ENCODE assay signal across 8 cellular contexts in genomic region chr1:25588786-25589185, GRCh38. TPM values are rescaled to one million over a fixed set of nuclear protein-coding genes. Genes with fewer than 3 reads are reported as not detected.
DNase-seq lines count a peak whose midpoint lies in the region; ATAC-seq and TF ChIP-seq lines count a peak whose summit lies in the region.
"Not testable (repeated sequence)": the region's sequence is repeated elsewhere in the genome, so short reads cannot be mapped to it uniquely, and the experiment has no call there.

No MANE protein-coding gene starts in this region.

- H2BK120ac ChIP-seq in H9 (ENCODE audit: low read depth, low read length, poor library complexity, severe bottlenecking): not testable (repeated sequence)
- peak overlapping the region; percentile 1 for H2BK120ac ChIP-seq in mesendoderm (ENCODE audit: low read depth, low read length)

- H3T11ph ChIP-seq in H9 (ENCODE audit: low read length): not testable (repeated sequence)

- H2BK15ac ChIP-seq in H9 (ENCODE audit: low read depth, low read length); mesendoderm (replicated peaks; ENCODE audit: low read depth): not testable (repeated sequence)

- not testable (repeated sequence) for H3K79me1 ChIP-seq in H9 (ENCODE audit: insufficient read depth, low read depth, low read length, poor library complexity, severe bottlenecking); mesendoderm (ENCODE audit: low read length)

- H2BK20ac ChIP-seq in H9 (ENCODE audit: low read depth, low read length, poor library complexity, severe bottlenecking): not testable (repeated sequence)

- DNase-seq in Caco-2; H9; OCI-LY7 (ENCODE audit: low spot score); ascending aorta (ENCODE audit: low spot score in 2 of 2); mesendoderm: not testable (repeated sequence)
- DNase-seq in Right ventricle myocardium inferior (ENCODE audit: missing footprints): peak; percentile 54
- DNase-seq in posterior vena cava (ENCODE audit: low spot score): peak; percentile 58

- BruUV-seq in Caco-2 (replicated peaks; lab: Mats Ljungman, UMichigan); OCI-LY7 (replicated peaks; lab: Mats Ljungman, UMichigan): not testable (repeated sequence)

- not testable (repeated sequence) for H3K4me3 Mint-ChIP-seq in Caco-2 (ENCODE audit: unreplicated experiment)
- peak overlapping the region; percentile 19 to 43; a peak in 2 of 5 replicates for H3K4me3 Mint-ChIP-seq in H9

- not testable (repeated sequence) for H2BK5ac ChIP-seq in H9 (ENCODE audit: insufficient read length, low read length)
- H2BK5ac ChIP-seq in mesendoderm (ENCODE audit: low read length): peak overlapping the region; percentile 59

- H2AFZ ChIP-seq in H9 (ENCODE audit: low read length); OCI-LY7 (ENCODE audit: low read length): not testable (repeated sequence)

- H3K9me3 Mint-ChIP-seq in Caco-2 (ENCODE audit: unreplicated experiment); H9: not testable (repeated sequence)

- TF ChIP-seq CTCF in Caco-2 (IDR thresholded peaks at IDR 0.05; ENCODE audit: insufficient read depth in 1 of 2, low read depth in 1 of 2, low read length in 1 of 2, severe bottlenecking in 1 of 2, unreplicated experiment in 1 of 2); H9 (conservative IDR thresholded peaks at IDR 0.05); OCI-LY7 (conservative IDR thresholded peaks at IDR 0.05; ENCODE audit: low read length); ascending aorta (IDR thresholded peaks at IDR 0.05): not testable (repeated sequence)

- not testable (repeated sequence) for H3K18ac ChIP-seq in H9 (ENCODE audit: insufficient read length, low read depth, low read length); mesendoderm (ENCODE audit: low read length)

- no CpG with 5 or more reads among the region's 13 CpGs for WGBS in H9 (ENCODE audit: extremely low coverage, insufficient read length, low lambda C conversion rate)
- WGBS in HUES64: 92% methylated on average over 13 of the region's 13 CpGs
- WGBS in mesendoderm (ENCODE audit: extremely low coverage, insufficient coverage, low lambda C conversion rate): no CpG with 5 or more reads among the region's 13 CpGs

- not testable (repeated sequence) for H3K23ac ChIP-seq in H9 (ENCODE audit: insufficient read length, low read depth, low read length); mesendoderm (ENCODE audit: low read length)

- H3K4me1 ChIP-seq in Caco-2 (peaks cover 27% of the 10 kb centered on the region), H9 (ENCODE audit: insufficient read depth, low read length) (peaks cover 12% of the 10 kb centered on the region; the same call in 1 of the 2 replicates), HUES64 (ENCODE audit: insufficient read depth, low read length) (peaks cover 23% of the 10 kb centered on the region), OCI-LY7 (ENCODE audit: insufficient read depth, low read length, poor library complexity, severe bottlenecking) (peaks cover 68% of the 10 kb centered on the region), ascending aorta (peaks cover 15 to 27% of the 10 kb centered on the region in 2 donors)
- H3K4me1 ChIP-seq in mesendoderm (ENCODE audit: control insufficient read depth, low read depth, low read length): not testable (repeated sequence)

- not testable (repeated sequence) for H4K20me1 ChIP-seq in H9 (ENCODE audit: control insufficient read depth, insufficient read depth, insufficient read length); OCI-LY7 (ENCODE audit: insufficient read depth, low read length)

- not testable (repeated sequence) for H3K56ac ChIP-seq in H9 (ENCODE audit: insufficient read length, low read depth, low read length); mesendoderm (ENCODE audit: low read length)

- H3K27ac ChIP-seq in H9 (ENCODE audit: insufficient read length, low read depth, low read length); mesendoderm (ENCODE audit: low read depth, low read length): not testable (repeated sequence)
- peak overlapping the region; percentile 79; the same call in 1 of the 2 replicates for H3K27ac ChIP-seq in HUES64 (ENCODE audit: low read depth, low read length)
- H3K27ac ChIP-seq in OCI-LY7 (ENCODE audit: low read depth, low read length, poor library complexity, severe bottlenecking): peak overlapping the region; percentile 82
- H3K27ac ChIP-seq in ascending aorta: peak overlapping the region; percentile 69 to 86

- not testable (repeated sequence) for H4K91ac ChIP-seq in H9 (ENCODE audit: insufficient read length, low read depth, low read length)

- not testable (repeated sequence) for H3K4me3 ChIP-seq in Caco-2 (ENCODE audit: low read depth, low read length); HUES64 (ENCODE audit: low read length); ascending aorta; mesendoderm (ENCODE audit: low read length)
- H3K4me3 ChIP-seq in OCI-LY7 (ENCODE audit: low read depth, low read length, poor library complexity, severe bottlenecking): peak overlapping the region; percentile 64

- H3K4me1 Mint-ChIP-seq in Caco-2 (ENCODE audit: low read depth, unreplicated experiment) (peaks cover 18% of the 10 kb centered on the region), H9 (peaks cover 43 to 46% of the 10 kb centered on the region in 2 experiments)

- H3K27ac Mint-ChIP-seq in Caco-2 (ENCODE audit: unreplicated experiment) (peak overlapping the region; percentile 25), H9 (peak overlapping the region; percentile 64 to 92 (median 73); a peak in 5 of 7 replicates)

- H3K79me2 ChIP-seq in H9 (ENCODE audit: insufficient read depth, low read length); OCI-LY7 (ENCODE audit: insufficient read depth, low read depth, low read length); mesendoderm (ENCODE audit: control insufficient read depth, insufficient read depth, low read length): not testable (repeated sequence)

- CTCF ChIA-PET in Caco-2 (lab: Charles Lee); OCI-LY7 (lab: Charles Lee; ENCODE audit: unreplicated experiment): not testable (repeated sequence)

- POLR2A ChIA-PET in Caco-2 (lab: Charles Lee); OCI-LY7 (lab: Charles Lee): not testable (repeated sequence)

- H2BK12ac ChIP-seq in H9 (ENCODE audit: insufficient read length, low read depth, low read length): not testable (repeated sequence)

- not testable (repeated sequence) for H3K4me2 ChIP-seq in H9 (ENCODE audit: insufficient read depth, insufficient read length, low read length); mesendoderm (ENCODE audit: low read length)
- H3K4me2 ChIP-seq in OCI-LY7 (ENCODE audit: low read length): peak overlapping the region; percentile 64

- not testable (repeated sequence) for H3K27me3 ChIP-seq in Caco-2 (replicated peaks; ENCODE audit: control insufficient read depth, insufficient read depth, low read length); H9 (ENCODE audit: insufficient read depth, low read length); HUES64 (ENCODE audit: insufficient read depth, low read length); ascending aorta; mesendoderm (ENCODE audit: insufficient read depth, low read length, poor library complexity)

- H4K8ac ChIP-seq in H9 (replicated peaks; ENCODE audit: insufficient read length, low read depth, low read length); mesendoderm (ENCODE audit: low read depth, low read length): not testable (repeated sequence)

- not testable (repeated sequence) for H3K4ac ChIP-seq in H9 (ENCODE audit: low read depth, low read length); mesendoderm (ENCODE audit: low read depth, low read length)

- not testable (repeated sequence) for H3K27me3 Mint-ChIP-seq in Caco-2 (ENCODE audit: insufficient read depth, unreplicated experiment); H9 (ENCODE audit: low read depth)

- not testable (repeated sequence) for H3K36me3 Mint-ChIP-seq in Caco-2 (ENCODE audit: insufficient read depth, unreplicated experiment); H9 (ENCODE audit: insufficient read depth in 1 of 3, low read depth in 3 of 3)

- H3K23me2 ChIP-seq in H9 (ENCODE audit: insufficient read length, low read depth, low read length, poor library complexity, severe bottlenecking): not testable (repeated sequence)

- H3K9ac ChIP-seq in H9 (ENCODE audit: extremely low read depth, insufficient read length, low read length); HUES64 (ENCODE audit: low read depth, low read length); mesendoderm (ENCODE audit: low read length): not testable (repeated sequence)

- not testable (repeated sequence) for H3K36me3 ChIP-seq in Caco-2 (ENCODE audit: control insufficient read depth, insufficient read depth, low read length); HUES64 (ENCODE audit: insufficient read depth, low read length); OCI-LY7 (ENCODE audit: insufficient read depth, low read length); ascending aorta; mesendoderm (ENCODE audit: control insufficient read depth, insufficient read depth, low read length)

- not testable (repeated sequence) for H2AK5ac ChIP-seq in H9 (ENCODE audit: insufficient read length, low read length); mesendoderm (ENCODE audit: low read length)

- not testable (repeated sequence) for H4K5ac ChIP-seq in H9 (ENCODE audit: insufficient read length, low read depth, low read length); mesendoderm (ENCODE audit: low read length)

- not testable (repeated sequence) for H3K9me3 ChIP-seq in Caco-2; H9 (ENCODE audit: control insufficient read depth, low read depth, low read length); HUES64 (ENCODE audit: insufficient read depth, low read depth, low read length); OCI-LY7 (ENCODE audit: low read length); ascending aorta

- ATAC-seq in Right ventricle myocardium inferior: not testable (repeated sequence)

- not testable (repeated sequence) for H3K9me2 ChIP-seq in OCI-LY7 (ENCODE audit: insufficient read depth, low read length)

- intact Hi-C loops in Caco-2 (cut with micrococcal nuclease; ENCODE audit: unreplicated experiment): loop anchor here (2.0 kb wide), 1 partner anchor 16 kb away; no protein-coding TSS in a partner anchor
- intact Hi-C loops in OCI-LY7 (cut with micrococcal nuclease; ENCODE audit: unreplicated experiment); ascending aorta (cut with DNase I); Right ventricle myocardium inferior (cut with DNase I); posterior vena cava (cut with DNase I): not testable (repeated sequence)

- not testable (repeated sequence) for H3K14ac ChIP-seq in H9 (ENCODE audit: insufficient read depth, low read length)

RNA-seq across cellular contexts. Expression of gene MAN1C1, which starts 27.8 kb away (rescaled TPM):
- total RNA-seq in Caco-2 (2022): 2.7 and 3.5 TPM in 2 replicates
- 9.3 and 9.9 TPM in 2 replicates for total RNA-seq in H9 (2021)
- 4.5 TPM for polyA plus RNA-seq in HUES64 (2013, experiment 1 of 2)
- polyA plus RNA-seq in HUES64 (2013, experiment 2 of 2): 6.4 TPM
- total RNA-seq in OCI-LY7 (2014; rRNA removed; shearing (Covaris generic)): 2.4 and 3.0 TPM in 2 replicates
- 4.6 and 4.9 TPM in 2 replicates for total RNA-seq in OCI-LY7 (2022)
- 14.3 TPM for total RNA-seq in ascending aorta
- total RNA-seq in Right ventricle myocardium inferior: 19.5 TPM
- polyA plus RNA-seq in mesendoderm (2013, experiment 1 of 2): 7.7 TPM
- polyA plus RNA-seq in mesendoderm (2013, experiment 2 of 2): 7.4 TPM
- 10 to 100 TPM; 15.0 to 29.4 TPM for total RNA-seq in posterior vena cava

RNA-seq across cellular contexts. Expression of gene LDLRAP1, which starts 45.4 kb away (rescaled TPM):
- total RNA-seq in Caco-2 (2022): 14.5 TPM in 2 replicates
- 15.7 and 18.9 TPM in 2 replicates for total RNA-seq in H9 (2021)
- 9.5 TPM for polyA plus RNA-seq in HUES64 (2013, experiment 1 of 2)
- polyA plus RNA-seq in HUES64 (2013, experiment 2 of 2): 12.1 TPM
- 12.6 and 14.9 TPM in 2 replicates for total RNA-seq in OCI-LY7 (2014; rRNA removed; shearing (Covaris generic))
- total RNA-seq in OCI-LY7 (2022): 30.3 and 36.2 TPM in 2 replicates
- total RNA-seq in ascending aorta: 75.4 TPM
- 12.3 TPM for total RNA-seq in Right ventricle myocardium inferior
- 11.7 TPM for polyA plus RNA-seq in mesendoderm (2013, experiment 1 of 2)
- polyA plus RNA-seq in mesendoderm (2013, experiment 2 of 2): 11.7 TPM
- 10 to 100 TPM; 11.3 to 13.7 TPM for total RNA-seq in posterior vena cava
